ENCODE assay signal across 8 cellular contexts in the genomic region with DNA sequence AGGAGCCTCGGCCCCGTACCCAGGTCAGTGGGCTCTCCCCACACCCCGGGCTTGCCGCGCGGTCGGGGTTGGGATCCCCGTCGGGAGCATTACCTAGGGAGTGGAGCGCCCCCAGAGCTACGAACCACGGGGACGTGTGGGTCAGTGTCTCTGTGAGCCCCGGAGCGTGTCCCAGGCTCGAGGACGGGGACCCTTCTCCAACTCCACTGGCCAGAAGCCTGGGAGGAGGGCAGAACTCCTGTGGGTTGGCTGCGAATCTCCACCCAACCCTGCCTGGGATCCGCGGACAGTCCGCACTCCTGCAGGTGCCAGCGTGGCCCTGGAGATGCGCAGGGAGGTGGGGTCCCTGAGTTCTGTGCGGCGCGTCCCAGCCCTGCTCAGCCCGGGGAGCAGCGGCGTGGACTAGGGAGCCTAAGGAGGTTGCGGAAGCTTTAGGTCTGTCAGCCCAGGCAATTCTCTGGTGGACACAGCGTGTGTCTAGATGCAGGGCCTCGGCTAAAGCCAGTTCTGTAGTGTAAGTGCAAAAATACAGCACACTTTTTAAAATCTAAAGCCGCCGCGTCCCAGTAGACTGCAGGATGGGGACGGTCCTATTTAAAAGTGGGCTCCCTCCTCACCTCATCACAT. TPM values are rescaled to one million over a fixed set of nuclear protein-coding genes. Genes with fewer than 3 reads are reported as not detected.
DNase-seq lines count a peak whose midpoint lies in the region; ATAC-seq lines count a peak whose summit lies in the region.
"Had no signal": no experiment of that assay in that cellular context is flagged by ENCODE, and none has a peak within 500 bp of the region (broad histone marks: within the 10 kb centered on the region; RNA-seq: fewer than 3 reads in every experiment).

No MANE protein-coding gene starts in this region.

- peaks cover 0 to 7% of the 10 kb centered on the region in 2 donors for H3K4me1 ChIP-seq in esophagus (ENCODE audit: control insufficient read depth in 2 of 2, insufficient read depth in 2 of 2, low read length in 1 of 2)

- CTCF ChIA-PET in T-cell (lab: Charles Lee): interaction anchor here (0.7 to 1.8 kb wide), 8 partner anchors 7 to 151 kb away, joined by 3 to 7 read pairs (median 4); no protein-coding TSS in a partner anchor

- POLR2A ChIA-PET in T-cell (lab: Charles Lee): no interaction called here

- H3K4me3 ChIP-seq in esophagus (ENCODE audit: low read depth in 1 of 2, low read length in 2 of 2): peak overlapping the region; percentile 80 to 84

- DNase-seq in T-cell: peak in 5 of 34 experiments; percentile 5 to 18 (median 14)
- no peak for DNase-seq in naive B cell
- no peak for DNase-seq in NCI-H146 treated with DMSO at 0.1 percent for 48 hours (lab: John Stamatoyannopoulos, UW; ENCODE audit: unreplicated experiment)
- DNase-seq in H4 (ENCODE audit: low spot score): no peak

- H3K9me3 ChIP-seq in esophagus (ENCODE audit: control insufficient read depth in 2 of 2, insufficient read depth in 1 of 2, low read depth in 1 of 2, low read length in 1 of 2): no peaks in the 10 kb centered on the region

- H3K27me3 Mint-ChIP-seq in T-cell: peaks cover 0 to 3% of the 10 kb centered on the region in 2 donors
- H3K27me3 Mint-ChIP-seq in naive B cell: no peaks in the 10 kb centered on the region

- H3K4me1 Mint-ChIP-seq in T-cell (peaks cover 53 to 66% (median 65%) of the 10 kb centered on the region in 3 donors), naive B cell (peaks cover 67 to 84% (median 70%) of the 10 kb centered on the region in 3 donors)

- H3K27me3 ChIP-seq in esophagus (ENCODE audit: control insufficient read depth in 1 of 2, insufficient read depth in 2 of 2, low read length in 2 of 2): no peaks in the 10 kb centered on the region

- ATAC-seq in GM18508 (IDR thresholded peaks at IDR 0.05; ENCODE audit: insufficient read depth, unreplicated experiment) (peak; percentile 1), HG02642 (IDR thresholded peaks at IDR 0.05; ENCODE audit: poor library complexity, unreplicated experiment) (peak; percentile 19), T-cell (replicated peaks in 1 of 4) (peak in 3 of 4 experiments; percentile 16 to 22 (median 19)), naive B cell (ENCODE audit: low read depth in 2 of 2) (peak; percentile 1 to 2)

- H3K9me3 Mint-ChIP-seq in T-cell (peaks cover 0 to 10% (median 0%) of the 10 kb centered on the region in 3 donors), naive B cell (peaks cover 0 to 7% (median 0%) of the 10 kb centered on the region in 7 donors)

- peak overlapping the region in 1 of 2 donors; percentile 19 for H3K27ac Mint-ChIP-seq in T-cell
- peak overlapping the region in 5 of 6 donors; percentile 57 to 100 (median 93) for H3K27ac Mint-ChIP-seq in naive B cell

- peak overlapping the region; percentile 85 to 96 for H3K27ac ChIP-seq in esophagus (ENCODE audit: low read depth in 2 of 2, low read length in 1 of 2)

- 2 to 4% methylated on average over 36 of the region's 36 CpGs for WGBS in esophagus, 2 donors

- H3K4me3 Mint-ChIP-seq in T-cell (peak overlapping the region; percentile 91 to 95 (median 93)), naive B cell (peak overlapping the region; percentile 85 to 98 (median 95))

- H3K36me3 Mint-ChIP-seq in T-cell (no peaks in the 10 kb centered on the region), naive B cell (no peaks in the 10 kb centered on the region)

- H3K36me3 ChIP-seq in esophagus (ENCODE audit: control insufficient read depth in 2 of 2, insufficient read depth in 2 of 2, low read length in 1 of 2): peaks cover 0 to 2% of the 10 kb centered on the region in 2 donors

RNA-seq across cellular contexts. Expression of gene PPFIBP2, which starts 0.4 kb away (rescaled TPM):
- 10 to 100 TPM; 12.5 to 46.6 (median 35.2) TPM for total RNA-seq in T-cell
- polyA plus RNA-seq in esophagus: 10 to 100 TPM; 27.4 to 32.1 TPM
- polyA plus RNA-seq in naive B cell (ENCODE audit: low read depth in 6 of 6): 10 to 100 TPM in 2 of 6 donors, 1 to 10 TPM in 4; 3.7 to 13.3 (median 7.4) TPM
- 3.5 and 5.9 TPM in 2 replicates for total RNA-seq in H4 (2014; rRNA removed; shearing (Covaris generic))

RNA-seq across cellular contexts. Expression of gene OLFML1, which starts 28.9 kb away (rescaled TPM):
- under 1 TPM in 1 of 5 donors, not detected in 4; 0.16 TPM for total RNA-seq in T-cell
- polyA plus RNA-seq in esophagus (1 to 10 TPM in 1 of 2 donors, under 1 TPM in 1; 0.49 to 1.2 TPM), naive B cell (ENCODE audit: low read depth in 6 of 6) (1 to 10 TPM in 4 of 6 donors, under 1 TPM in 2; 0.81 to 4.6 (median 1.6) TPM)
- total RNA-seq in H4 (2014; rRNA removed; shearing (Covaris generic)): 0.21 and 0.33 TPM in 2 replicates
- total RNA-seq: activated CD8-positive, alpha-beta memory T cell treated with anti-CD3 and anti-CD28 coated beads for 36 hours had no signal
